In the genomic region with DNA sequence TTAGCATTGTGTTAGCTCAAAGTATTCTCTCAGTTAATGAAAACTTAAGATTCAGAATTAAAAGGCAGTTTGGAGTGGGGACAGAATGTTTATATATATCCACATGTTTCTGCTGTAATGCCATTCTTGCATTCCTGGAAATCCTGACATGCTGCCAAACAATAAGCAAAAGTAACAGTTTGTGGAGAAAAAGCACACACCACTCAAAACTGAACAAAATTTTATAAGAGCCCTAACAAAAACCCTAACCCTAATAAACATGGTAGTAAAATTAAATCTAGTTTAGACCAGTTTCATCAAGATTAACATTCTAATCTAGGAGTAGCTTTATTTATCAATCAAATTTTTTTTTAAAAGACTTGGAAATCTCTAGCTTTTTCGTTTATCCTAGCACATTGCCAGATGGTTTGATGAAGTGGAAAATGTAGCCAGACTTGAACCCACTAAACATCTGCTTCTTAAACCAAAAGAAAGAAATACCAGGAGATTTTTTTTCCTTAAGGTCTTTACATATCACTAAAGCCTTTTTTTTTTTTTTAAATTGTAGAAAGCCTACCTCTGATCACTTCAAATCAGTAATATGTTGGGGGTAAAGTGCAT, we compare ENCODE assay signal across 12 cellular contexts. TPM values are rescaled to one million over a fixed set of nuclear protein-coding genes. Genes with fewer than 3 reads are reported as not detected.
DNase-seq lines count a peak whose midpoint lies in the region; ATAC-seq and TF ChIP-seq lines count a peak whose summit lies in the region.
"Had no signal": no experiment of that assay in that cellular context is flagged by ENCODE, and none has a peak within 500 bp of the region (broad histone marks: within the 10 kb centered on the region; RNA-seq: fewer than 3 reads in every experiment).

No MANE protein-coding gene starts in this region.

- no peak for ATAC-seq in thoracic aorta (ENCODE audit: insufficient number of reproducible peaks, low FRiP score, low read depth)
- ATAC-seq in HG02678 (IDR thresholded peaks at IDR 0.05; ENCODE audit: unreplicated experiment) = no peak
- ATAC-seq: PC-3 had no signal

- peak overlapping the region; percentile 55 to 61 for H3K27ac ChIP-seq in thoracic aorta
- H3K27ac ChIP-seq: suprapubic skin had no signal

- H3K4me1 ChIP-seq in thoracic aorta (ENCODE audit: control insufficient read depth in 1 of 2, low read depth in 2 of 2) = peaks cover 24 to 39% of the 10 kb centered on the region in 2 donors

- H3K36me3 ChIP-seq in thoracic aorta = no peaks in the 10 kb centered on the region
- H3K36me3 ChIP-seq: suprapubic skin had no signal

- no peaks in the 10 kb centered on the region for H3K9me3 ChIP-seq in thoracic aorta
- H3K9me3 ChIP-seq: suprapubic skin had no signal

- DNase-seq in HCEC 1CT = peak; percentile 77
- peak; percentile 86 for DNase-seq in astrocyte of the hippocampus (ENCODE audit: low read depth, low spot score)
- DNase-seq in iris pigment epithelial cell (ENCODE audit: low read depth) = peak; percentile 80
- no peak for DNase-seq in thoracic aorta (ENCODE audit: low spot score)
- no peak for DNase-seq in NCI-H748 treated with DMSO at 0.1 percent for 48 hours (lab: John Stamatoyannopoulos, UW)
- no peak for DNase-seq in NCI-H2029 (lab: John Stamatoyannopoulos, UW)
- DNase-seq: activated CD4-positive, alpha-beta T cell treated with anti-CD3 and anti-CD28 coated beads, Interleukin-2, amount 50 U/mL, for 1 hour; activated effector memory CD4-positive, alpha-beta T cell treated with Interleukin-2 at 50 U/mL for 16 hours; DMS53; PC-3 had no signal

- H3K27me3 ChIP-seq in thoracic aorta (replicated peaks; ENCODE audit: insufficient read depth) = no peaks in the 10 kb centered on the region
- H3K27me3 ChIP-seq: suprapubic skin had no signal

- no peak for TF ChIP-seq CTCF in thoracic aorta (IDR thresholded peaks at IDR 0.05)

- peak overlapping the region; percentile 21 for H3K4me3 ChIP-seq in thoracic aorta
- H3K4me3 ChIP-seq: suprapubic skin had no signal

RNA-seq across cellular contexts. Expression of a gene that starts 3.7 kb away (rescaled TPM):
- total RNA-seq in thoracic aorta = 10 to 100 TPM; 14.8 to 32.1 TPM

Comparison
In these comparisons a context has a peak if more than half of its experiments do, and no peak if none do; other contexts are left out.
1. DNase-seq: peak in HCEC 1CT (single experiment), astrocyte of the hippocampus (single experiment) and iris pigment epithelial cell (single experiment); none in thoracic aorta (single experiment), NCI-H748 treated with DMSO at 0.1 percent for 48 hours (single experiment) and NCI-H2029 (single experiment).